Comparison of ENCODE assay signal across 21 cellular contexts in genomic region chr18:26909599-26910290, GRCh38. TPM values are rescaled to one million over a fixed set of nuclear protein-coding genes. Genes with fewer than 3 reads are reported as not detected.
DNase-seq lines count a peak whose midpoint lies in the region; ATAC-seq and TF ChIP-seq lines count a peak whose summit lies in the region.
"Had no signal": no experiment of that assay in that cellular context is flagged by ENCODE, and none has a peak within 500 bp of the region (broad histone marks: within the 10 kb centered on the region; RNA-seq: fewer than 3 reads in every experiment).

No MANE protein-coding gene starts in this region.

- peaks cover 7% of the 10 kb centered on the region for H3K4me1 ChIP-seq in HUES48 (ENCODE audit: control insufficient read depth, insufficient read depth, low read length)
- H3K4me1 ChIP-seq in endodermal cell (ENCODE audit: control insufficient read depth, insufficient read depth, low read length), result no peaks in the 10 kb centered on the region
- H3K4me1 ChIP-seq: spleen, upper lobe of left lung had no signal

- H3K36me3 Mint-ChIP-seq in endodermal cell (ENCODE audit: low read depth) (peaks cover 2% of the 10 kb centered on the region), nephron (ENCODE audit: low read depth) (no peaks in the 10 kb centered on the region)
- H3K36me3 Mint-ChIP-seq: activated naive CD4-positive, alpha-beta T cell treated with anti-CD3 and anti-CD28 coated beads, Interleukin-2, amount 50 U/mL, for 24 hours; mesothelial cell of epicardium had no signal

- H3K9ac ChIP-seq in HUES48 (ENCODE audit: low read depth, low read length) (no peak overlapping the region), endodermal cell (ENCODE audit: extremely low read depth, low read length, poor library complexity, severe bottlenecking) (no peak overlapping the region)

- H3K4me3 Mint-ChIP-seq in endodermal cell (no peak overlapping the region), nephron (no peak overlapping the region)
- H3K4me3 Mint-ChIP-seq: activated naive CD4-positive, alpha-beta T cell treated with anti-CD3 and anti-CD28 coated beads, Interleukin-2, amount 50 U/mL, for 24 hours; mesothelial cell of epicardium had no signal

- no peak overlapping the region for H3K27ac Mint-ChIP-seq in endodermal cell
- H3K27ac Mint-ChIP-seq in nephron, result peak overlapping the region in 2 of 3 experiments; percentile 9 to 52
- H3K27ac Mint-ChIP-seq: activated naive CD4-positive, alpha-beta T cell treated with anti-CD3 and anti-CD28 coated beads, Interleukin-2, amount 50 U/mL, for 24 hours; mesothelial cell of epicardium had no signal

- in situ Hi-C loops in ACHN (cut with HindIII; ENCODE audit: low pct_ligation_motif_present, low pct_unique_long_range_greater_than_20kb, low sequenced_read_pairs), result no loop called here

- no peaks in the 10 kb centered on the region for H3K36me3 ChIP-seq in HUES48 (ENCODE audit: control insufficient read depth, insufficient read depth, low read length)
- no peaks in the 10 kb centered on the region for H3K36me3 ChIP-seq in endodermal cell (ENCODE audit: control insufficient read depth, insufficient read depth, low read length)
- H3K36me3 ChIP-seq: spleen, upper lobe of left lung had no signal

- no peak overlapping the region for H3K4me3 ChIP-seq in HUES48 (ENCODE audit: low read depth, low read length)
- H3K4me3 ChIP-seq in endodermal cell (ENCODE audit: low read length), result no peak overlapping the region
- H3K4me3 ChIP-seq: spleen, upper lobe of left lung had no signal

- H3K27me3 Mint-ChIP-seq in endodermal cell (ENCODE audit: insufficient read depth), result no peaks in the 10 kb centered on the region
- no peaks in the 10 kb centered on the region for H3K27me3 Mint-ChIP-seq in nephron (ENCODE audit: low read depth)
- H3K27me3 Mint-ChIP-seq: activated naive CD4-positive, alpha-beta T cell treated with anti-CD3 and anti-CD28 coated beads, Interleukin-2, amount 50 U/mL, for 24 hours had no signal

- H3K9me3 ChIP-seq in HUES48 (ENCODE audit: control insufficient read depth, insufficient read depth, low read length) (no peaks in the 10 kb centered on the region), endodermal cell (ENCODE audit: control insufficient read depth, low read length) (peaks cover under 1% of the 10 kb centered on the region)
- H3K9me3 ChIP-seq: spleen, upper lobe of left lung had no signal

- DNase-seq in ACHN (peak; percentile 23), endodermal cell (peak; percentile 67), NCI-H2029 treated with DMSO at 0.1 percent for 48 hours (lab: John Stamatoyannopoulos, UW) (no peak)
- DNase-seq: activated CD4-positive, alpha-beta T cell treated with anti-CD3 and anti-CD28 coated beads for 4 hours; central memory CD4-positive, alpha-beta T cell; COR-L47; GDM1; NCI-H2081; SHP77 treated with DMSO at 0.1 percent for 48 hours; spleen; stimulated activated naive CD4-positive, alpha-beta T cell; T-helper 9 cell; upper lobe of left lung had no signal

- no peak for TF ChIP-seq CTCF in endodermal cell (conservative IDR thresholded peaks at IDR 0.05)
- no peak for TF ChIP-seq CTCF in nephron (IDR thresholded peaks at IDR 0.05; ENCODE audit: unreplicated experiment in 3 of 3)

- 62 to 85% methylated on average over 2 to 5 of the region's 5 CpGs for WGBS in endodermal cell (ENCODE audit: insufficient coverage in 1 of 2, insufficient read length in 1 of 2), 2 experiments

- peaks cover 4% of the 10 kb centered on the region for H3K9me3 Mint-ChIP-seq in endodermal cell
- peaks cover 12% of the 10 kb centered on the region for H3K9me3 Mint-ChIP-seq in nephron

- H3K27me3 ChIP-seq in HUES48 (ENCODE audit: control insufficient read depth, insufficient read depth, low read length) (no peaks in the 10 kb centered on the region), endodermal cell (ENCODE audit: control insufficient read depth, insufficient read depth, low read length, poor library complexity, severe bottlenecking) (no peaks in the 10 kb centered on the region)
- H3K27me3 ChIP-seq: spleen, upper lobe of left lung had no signal

- H3K27ac ChIP-seq in HUES48 (ENCODE audit: low read depth, low read length), result peak overlapping the region; percentile 14
- H3K27ac ChIP-seq in endodermal cell (ENCODE audit: low read depth, low read length), result no peak overlapping the region
- H3K27ac ChIP-seq: spleen, upper lobe of left lung had no signal

- no peak for ATAC-seq in GM21367 (IDR thresholded peaks at IDR 0.05; ENCODE audit: unreplicated experiment)
- ATAC-seq in GM19328 (IDR thresholded peaks at IDR 0.05; ENCODE audit: unreplicated experiment), result no peak
- ATAC-seq in HG02763 (IDR thresholded peaks at IDR 0.05; ENCODE audit: unreplicated experiment), result no peak

- H3K4me1 Mint-ChIP-seq in endodermal cell (peaks cover 2% of the 10 kb centered on the region), nephron (peaks cover 36% of the 10 kb centered on the region)
- H3K4me1 Mint-ChIP-seq: activated naive CD4-positive, alpha-beta T cell treated with anti-CD3 and anti-CD28 coated beads, Interleukin-2, amount 50 U/mL, for 24 hours had no signal

RNA-seq across cellular contexts. Expression of gene AQP4, which starts 44.2 kb away (rescaled TPM):
- 10 to 100 TPM in 1 of 2 donors, 1 to 10 TPM in 1; 2.1 to 10.2 TPM for total RNA-seq in endodermal cell
- polyA plus RNA-seq in endodermal cell (2013, experiment 1 of 2), result 0.82 TPM
- 0.46 TPM for polyA plus RNA-seq in endodermal cell (2013, experiment 2 of 2)
- total RNA-seq: osteocyte had no signal
